8 cellular contexts compared by ENCODE assay signal in genomic region chr5:72307968-72308852, GRCh38. TPM values are rescaled to one million over a fixed set of nuclear protein-coding genes. Genes with fewer than 3 reads are reported as not detected.
DNase-seq lines count a peak whose midpoint lies in the region; ATAC-seq, FAIRE-seq and TF ChIP-seq lines count a peak whose summit lies in the region.

No MANE protein-coding gene starts in this region.

- peak overlapping the region; percentile 98 for H2BK5ac ChIP-seq in H1 (ENCODE audit: low read depth, low read length)
- H2BK5ac ChIP-seq in mesendoderm (ENCODE audit: low read length): peak overlapping the region; percentile 41

- H3K27me3 Mint-ChIP-seq in Calu3 (ENCODE audit: unreplicated experiment): no peaks in the 10 kb centered on the region
- H3K27me3 Mint-ChIP-seq in activated CD8-positive, alpha-beta memory T cell treated with anti-CD3 and anti-CD28 coated beads, Interleukin-2, amount 10 ng/mL, durations not matched to agents 7 days and 5 days: no peaks in the 10 kb centered on the region

- H3K79me2 ChIP-seq in H1 (ENCODE audit: control insufficient read depth in 1 of 2, insufficient read depth in 2 of 2, low read length in 2 of 2): peaks cover 0 to 45% of the 10 kb centered on the region in 2 experiments; a peak in 3 of 4 replicates
- H3K79me2 ChIP-seq in mesendoderm (ENCODE audit: control insufficient read depth, insufficient read depth, low read length): peaks cover 9% of the 10 kb centered on the region

- DNase-seq in Calu3 (peak; percentile 96), HT1080 (ENCODE audit: low read depth) (peak; percentile 98), H1 (ENCODE audit: low read depth in 1 of 2, low spot score in 2 of 2) (peak; percentile 89 to 93), mesendoderm (peak; percentile 97)
- peak; percentile 98 for DNase-seq in NK-92 treated with Interleukin-12 subunit alpha and Interleukin-12 subunit beta, amount 100 ng/mL, for 24 hours (lab: John Stamatoyannopoulos, UW)
- peak; percentile 97 for DNase-seq in activated CD8-positive, alpha-beta memory T cell treated with anti-CD3 and anti-CD28 coated beads, Interleukin-2, amount 10 ng/mL, durations not matched to agents 7 days and 5 days
- DNase-seq in stimulated activated CD8-positive, alpha-beta memory T cell treated with anti-CD3 and anti-CD28 coated beads, Interleukin-12 subunit alpha, Interleukin-12 subunit beta, amount 100 ng/mL, for 4 hours (ENCODE audit: low read depth): peak; percentile 95

- H3K4me2 ChIP-seq in H1 (ENCODE audit: insufficient read depth in 1 of 2, low read depth in 2 of 2, low read length in 2 of 2): peak overlapping the region; percentile 44 to 94
- H3K4me2 ChIP-seq in mesendoderm (ENCODE audit: low read length): peak overlapping the region; percentile 33

- no peak for TF ChIP-seq EP300 in H1 (IDR thresholded peaks at IDR 0.05; ENCODE audit: borderline replicate concordance in 1 of 2, low read depth in 2 of 2, low read length in 2 of 2)

- 5% methylated on average over 72 of the region's 76 CpGs; no CpG with 5 or more reads in 1 of the 2 experiments for WGBS in H1 (ENCODE audit: extremely low coverage in 1 of 2, insufficient coverage in 1 of 2, insufficient read length in 1 of 2, insufficient replicate concordance in 2 of 2, low coverage in 1 of 2, low lambda C conversion rate in 2 of 2, missing lambda C conversion rate in 1 of 2), 2 experiments
- no CpG with 5 or more reads among the region's 76 CpGs for WGBS in mesendoderm (ENCODE audit: extremely low coverage, insufficient coverage, low lambda C conversion rate)

- H3K23ac ChIP-seq in H1 (ENCODE audit: insufficient read length) (no peak overlapping the region), mesendoderm (ENCODE audit: low read length) (peak overlapping the region; percentile 59)

- BruUV-seq in Calu3 (replicated peaks; lab: Mats Ljungman, UMichigan): TSS peak; percentile 65

- H3K4me1 Mint-ChIP-seq in Calu3 (ENCODE audit: low read depth, unreplicated experiment): peaks cover 16% of the 10 kb centered on the region
- H3K4me1 Mint-ChIP-seq in activated CD8-positive, alpha-beta memory T cell treated with anti-CD3 and anti-CD28 coated beads, Interleukin-2, amount 10 ng/mL, durations not matched to agents 7 days and 5 days: peaks cover 33% of the 10 kb centered on the region

- POLR2A ChIA-PET in H1 (lab: Charles Lee; ENCODE audit: partially characterized antibody): interaction anchor here (0.9 to 5.9 kb wide), 11 partner anchors 8 to 200 kb away, joined by 3 to 44 read pairs (median 4); partner anchors contain the start of genes MRPS27 and PTCD2

- H4K8ac ChIP-seq in H1 (ENCODE audit: extremely low read depth, insufficient read depth, low read length): peak overlapping the region; percentile 90; the same call in 1 of the 2 replicates
- no peak overlapping the region for H4K8ac ChIP-seq in mesendoderm (ENCODE audit: low read depth, low read length)

- TF ChIP-seq RAD21 in H1 (IDR thresholded peaks at IDR 0.05 in 1 of 2, conservative IDR thresholded peaks at IDR 0.05 in 1 of 2; ENCODE audit: low read depth in 2 of 2, low read length in 2 of 2): peak; percentile 55 to 73

- no peaks in the 10 kb centered on the region for H4K20me1 ChIP-seq in H1 (replicated peaks in 1 of 2; ENCODE audit: control insufficient read depth in 1 of 2, insufficient read depth in 2 of 2, low read length in 2 of 2)

- H3K27ac Mint-ChIP-seq in Calu3 (ENCODE audit: unreplicated experiment): peak overlapping the region; percentile 98
- peak overlapping the region; percentile 91 for H3K27ac Mint-ChIP-seq in activated CD8-positive, alpha-beta memory T cell treated with anti-CD3 and anti-CD28 coated beads, Interleukin-2, amount 10 ng/mL, durations not matched to agents 7 days and 5 days

- H2BK20ac ChIP-seq in H1 (ENCODE audit: low read length): no peak overlapping the region

- H3K18ac ChIP-seq in H1 (ENCODE audit: extremely low read depth, low read length) (peak overlapping the region; percentile 84; the same call in 1 of the 2 replicates), mesendoderm (ENCODE audit: low read length) (peak overlapping the region; percentile 64)

- H2BK15ac ChIP-seq in H1 (ENCODE audit: low read length) (no peak overlapping the region), mesendoderm (replicated peaks; ENCODE audit: low read depth) (no peak overlapping the region)

- TF ChIP-seq CTCF in Calu3 (IDR thresholded peaks at IDR 0.05; ENCODE audit: unreplicated experiment) (peak; percentile 77), H1 (IDR thresholded peaks at IDR 0.05; ENCODE audit: control extremely low read depth in 1 of 3, insufficient read depth in 1 of 3, low read depth in 1 of 3, low read length in 3 of 3) (peak; percentile 60 to 67 (median 63))

- peaks cover 4% of the 10 kb centered on the region; the same call in 1 of the 2 replicates for H3K23me2 ChIP-seq in H1 (ENCODE audit: low read depth, low read length)

- H3K9me3 ChIP-seq in H1 (ENCODE audit: insufficient read depth in 2 of 2, low read depth in 1 of 2, low read length in 1 of 2): no peaks in the 10 kb centered on the region

- no peaks in the 10 kb centered on the region for H3K9me3 Mint-ChIP-seq in Calu3 (ENCODE audit: low read depth, unreplicated experiment)
- no peaks in the 10 kb centered on the region for H3K9me3 Mint-ChIP-seq in activated CD8-positive, alpha-beta memory T cell treated with anti-CD3 and anti-CD28 coated beads, Interleukin-2, amount 10 ng/mL, durations not matched to agents 7 days and 5 days (ENCODE audit: low read depth)

- H2BK120ac ChIP-seq in H1 (replicated peaks; ENCODE audit: low read depth, low read length): peak overlapping the region; percentile 4
- H2BK120ac ChIP-seq in mesendoderm (ENCODE audit: low read depth, low read length): no peak overlapping the region

- H3K4ac ChIP-seq in H1 (replicated peaks; ENCODE audit: insufficient read length, low read depth, low read length) (peak overlapping the region; percentile 4), mesendoderm (ENCODE audit: low read depth, low read length) (peak overlapping the region; percentile 22)

- peak; percentile 85 for ATAC-seq in GM21367 (IDR thresholded peaks at IDR 0.05; ENCODE audit: unreplicated experiment)
- ATAC-seq in activated CD8-positive, alpha-beta memory T cell treated with anti-CD3 and anti-CD28 coated beads, Interleukin-2, amount 10 ng/mL, durations not matched to agents 7 days and 5 days: peak; percentile 98

- H3K27me3 ChIP-seq in H1 (replicated peaks in 1 of 4; ENCODE audit: control insufficient read depth in 3 of 4, extremely low read depth in 1 of 4, insufficient read depth in 3 of 4, low read length in 3 of 4) (no peaks in the 10 kb centered on the region), mesendoderm (ENCODE audit: insufficient read depth, low read length, poor library complexity) (no peaks in the 10 kb centered on the region)

- peak in 1 of 2 experiments; percentile 95; a peak in 2 of 3 replicates for TF ChIP-seq POLR2A in H1 (IDR thresholded peaks at IDR 0.05; ENCODE audit: control extremely low read depth in 1 of 2, low read depth in 2 of 2, low read length in 2 of 2)

- H3K79me1 ChIP-seq in H1 (ENCODE audit: low read depth, low read length): no peaks in the 10 kb centered on the region; the same call in 1 of the 2 replicates
- H3K79me1 ChIP-seq in mesendoderm (ENCODE audit: low read length): peaks cover 2% of the 10 kb centered on the region

- H2BK12ac ChIP-seq in H1 (ENCODE audit: low read depth, low read length): no peak overlapping the region; the same call in 1 of the 2 replicates

- peaks cover 48% of the 10 kb centered on the region for H3K36me3 Mint-ChIP-seq in Calu3 (ENCODE audit: insufficient read depth, unreplicated experiment)
- H3K36me3 Mint-ChIP-seq in activated CD8-positive, alpha-beta memory T cell treated with anti-CD3 and anti-CD28 coated beads, Interleukin-2, amount 10 ng/mL, durations not matched to agents 7 days and 5 days: peaks cover 31% of the 10 kb centered on the region

- H3K27ac ChIP-seq in H1 (ENCODE audit: low read depth, low read length) (peak overlapping the region; percentile 94), mesendoderm (ENCODE audit: low read depth, low read length) (peak overlapping the region; percentile 95)

- CTCF ChIA-PET in Calu3 (lab: Charles Lee): interaction anchor here (0.6 to 2.0 kb wide), 13 partner anchors 9 to 570 kb away, joined by 3 to 12 read pairs (median 4); partner anchors contain the start of genes MRPS27 and PTCD2
- CTCF ChIA-PET in activated CD8-positive, alpha-beta memory T cell treated with anti-CD3 and anti-CD28 coated beads, Interleukin-2, amount 10 ng/mL, durations not matched to agents 7 days and 5 days (lab: Charles Lee): interaction anchor here (0.7 to 3.4 kb wide), 16 partner anchors 10 to 527 kb away, joined by 3 to 58 read pairs (median 3); partner anchors contain the start of genes MRPS27 and PTCD2
- CTCF ChIA-PET in H1 (lab: Charles Lee; ENCODE audit: partially characterized antibody): interaction anchor here (0.7 to 2.4 kb wide), 10 partner anchors 11 to 403 kb away, joined by 3 to 12 read pairs (median 3); partner anchors contain the start of genes MRPS27 and PTCD2

- intact Hi-C loops in Calu3 (cut with micrococcal nuclease; ENCODE audit: unreplicated experiment): loop anchor here (10.0 kb wide), 1 partner anchor 173 kb away; no protein-coding TSS in a partner anchor

- no peak overlapping the region for H3K14ac ChIP-seq in H1 (ENCODE audit: insufficient read length)

- H2AK5ac ChIP-seq in H1 (ENCODE audit: low read depth, low read length) (no peak overlapping the region), mesendoderm (ENCODE audit: low read length) (no peak overlapping the region)

- H4K91ac ChIP-seq in H1 (replicated peaks; ENCODE audit: insufficient read length, low read length): peak overlapping the region; percentile 32

- no peak for FAIRE-seq in H1 (lab: Jason Lieb, UNC)

- peak overlapping the region; percentile 38 for H3K56ac ChIP-seq in H1 (replicated peaks; ENCODE audit: insufficient read length, low read depth, low read length)
- peak overlapping the region; percentile 92 for H3K56ac ChIP-seq in mesendoderm (ENCODE audit: low read length)

- H3K36me3 ChIP-seq in H1 (ENCODE audit: control insufficient read depth in 2 of 4, insufficient read depth in 4 of 4, low read length in 3 of 4) (peaks cover 8 to 25% (median 17%) of the 10 kb centered on the region in 4 experiments; a peak in 7 of 8 replicates), mesendoderm (ENCODE audit: control insufficient read depth, insufficient read depth, low read length) (peaks cover 2% of the 10 kb centered on the region)

- 0 out of 2 replicates have a peak overlapping the region, but pooled peaks have one; percentile 54 for H2AFZ ChIP-seq in H1 (ENCODE audit: low read length)

- peak overlapping the region; percentile 51 to 94 (median 82) for H3K9ac ChIP-seq in H1 (replicated peaks in 1 of 4; ENCODE audit: extremely low read depth in 1 of 4, low read depth in 3 of 4, low read length in 3 of 4)
- H3K9ac ChIP-seq in mesendoderm (ENCODE audit: low read length): peak overlapping the region; percentile 89

- peaks cover 0 to 3% (median 0%) of the 10 kb centered on the region in 4 experiments; a peak in 2 of 7 replicates for H3K4me1 ChIP-seq in H1 (replicated peaks in 1 of 4; ENCODE audit: control insufficient read depth in 3 of 4, insufficient read depth in 4 of 4, low read length in 3 of 4)
- H3K4me1 ChIP-seq in mesendoderm (ENCODE audit: control insufficient read depth, low read depth, low read length): no peaks in the 10 kb centered on the region

- peak overlapping the region; percentile 79 for H3K4me3 Mint-ChIP-seq in Calu3 (ENCODE audit: low read depth, unreplicated experiment)
- peak overlapping the region; percentile 86 for H3K4me3 Mint-ChIP-seq in activated CD8-positive, alpha-beta memory T cell treated with anti-CD3 and anti-CD28 coated beads, Interleukin-2, amount 10 ng/mL, durations not matched to agents 7 days and 5 days

- H3K4me3 ChIP-seq in H1 (ENCODE audit: extremely low read depth in 1 of 4, insufficient read depth in 2 of 4, low read depth in 3 of 4, low read length in 4 of 4): peak overlapping the region; percentile 46 to 75 (median 62)
- peak overlapping the region; percentile 50 for H3K4me3 ChIP-seq in mesendoderm (ENCODE audit: low read length)

- H4K5ac ChIP-seq in H1 (ENCODE audit: insufficient read length, low read depth, low read length) (peak overlapping the region; percentile 76), mesendoderm (ENCODE audit: low read length) (no peak overlapping the region)

RNA-seq across cellular contexts. Expression of gene MRPS27, which starts 11.8 kb away (rescaled TPM):
- 57.7 and 61.2 TPM in 2 replicates for total RNA-seq in Calu3 (2022)
- total RNA-seq in HT1080 (2014; rRNA removed; shearing (Covaris generic)): 130 and 131 TPM in 2 replicates
- 105 and 120 TPM in 2 replicates for polyA plus RNA-seq in HT1080 (2015; cell fraction: cytosol; rRNA removed)
- 93.3 and 98.1 TPM in 2 replicates for polyA plus RNA-seq in HT1080 (2015; cell fraction: nucleus; rRNA removed)
- total RNA-seq in activated CD8-positive, alpha-beta memory T cell treated with anti-CD3 and anti-CD28 coated beads, Interleukin-2, amount 10 ng/mL, durations not matched to agents 7 days and 5 days: 10 to 100 TPM; 45.5 to 52.6 TPM
- 102 and 105 TPM in 2 replicates for total RNA-seq in H1 (2021; fragmentation: NEBNext Ultra II Directional; extraction: Animal tissue kit (Norgen Biotek cat#: 25700))
- 86.1 and 93.2 TPM in 2 replicates for polyA plus RNA-seq in H1 (2011; rRNA removed)
- 84.5 TPM for polyA plus RNA-seq in H1 (2011; cell fraction: cytosol; rRNA removed)
- 97.6 TPM for polyA plus RNA-seq in H1 (2011; cell fraction: nucleus; rRNA removed)
- polyA plus RNA-seq in H1 (2012, experiment 1 of 2): 67.4 to 94.2 TPM (median 74.5 TPM) in 4 replicates
- polyA plus RNA-seq in H1 (2012, experiment 2 of 2): 37.0 TPM
- polyA plus RNA-seq in H1 (2013, experiment 1 of 2): 63.1 TPM
- polyA plus RNA-seq in H1 (2013, experiment 2 of 2): 62.8 TPM
- 122 and 149 TPM in 2 replicates for polyA minus RNA-seq in H1 (2011; rRNA and poly(A)+ RNA removed)
- 101 TPM for polyA minus RNA-seq in H1 (2011; cell fraction: cytosol; rRNA and poly(A)+ RNA removed)
- polyA minus RNA-seq in H1 (2011; cell fraction: nucleus; rRNA and poly(A)+ RNA removed): 92.5 TPM
- 60.4 TPM for polyA plus RNA-seq in mesendoderm (2013, experiment 1 of 2)
- polyA plus RNA-seq in mesendoderm (2013, experiment 2 of 2): 60.5 TPM

RNA-seq across cellular contexts. Expression of gene PTCD2, which starts 12.0 kb away (rescaled TPM):
- 14.3 and 16.2 TPM in 2 replicates for total RNA-seq in Calu3 (2022)
- 13.4 and 15.6 TPM in 2 replicates for total RNA-seq in HT1080 (2014; rRNA removed; shearing (Covaris generic))
- 15.2 and 16.5 TPM in 2 replicates for polyA plus RNA-seq in HT1080 (2015; cell fraction: cytosol; rRNA removed)
- polyA plus RNA-seq in HT1080 (2015; cell fraction: nucleus; rRNA removed): 27.3 and 32.2 TPM in 2 replicates
- 10 to 100 TPM; 10.2 to 10.6 TPM for total RNA-seq in activated CD8-positive, alpha-beta memory T cell treated with anti-CD3 and anti-CD28 coated beads, Interleukin-2, amount 10 ng/mL, durations not matched to agents 7 days and 5 days
- 12.6 and 15.4 TPM in 2 replicates for total RNA-seq in H1 (2021; fragmentation: NEBNext Ultra II Directional; extraction: Animal tissue kit (Norgen Biotek cat#: 25700))
- 5.6 and 7.3 TPM in 2 replicates for polyA plus RNA-seq in H1 (2011; rRNA removed)
- polyA plus RNA-seq in H1 (2011; cell fraction: cytosol; rRNA removed): 8.7 TPM
- polyA plus RNA-seq in H1 (2011; cell fraction: nucleus; rRNA removed): 8.9 TPM
- 7.8 to 12.1 TPM (median 8.4 TPM) in 4 replicates for polyA plus RNA-seq in H1 (2012, experiment 1 of 2)
- polyA plus RNA-seq in H1 (2012, experiment 2 of 2): 0.98 TPM
- 7.3 TPM for polyA plus RNA-seq in H1 (2013, experiment 1 of 2)
- 7.7 TPM for polyA plus RNA-seq in H1 (2013, experiment 2 of 2)
- 14.9 and 15.8 TPM in 2 replicates for polyA minus RNA-seq in H1 (2011; rRNA and poly(A)+ RNA removed)
- polyA minus RNA-seq in H1 (2011; cell fraction: cytosol; rRNA and poly(A)+ RNA removed): 4.4 TPM
- 11.9 TPM for polyA minus RNA-seq in H1 (2011; cell fraction: nucleus; rRNA and poly(A)+ RNA removed)
- polyA plus RNA-seq in mesendoderm (2013, experiment 1 of 2): 6.1 TPM
- 6.7 TPM for polyA plus RNA-seq in mesendoderm (2013, experiment 2 of 2)

Comparison
In these comparisons a context has a peak if more than half of its experiments do, and no peak if none do; other contexts are left out.
1. Peak in every context shown above with its lines: DNase-seq, ATAC-seq, H3K4me3 ChIP-seq and H3K27ac ChIP-seq.